ENCODE assay signal across 15 cellular contexts in the genomic region with DNA sequence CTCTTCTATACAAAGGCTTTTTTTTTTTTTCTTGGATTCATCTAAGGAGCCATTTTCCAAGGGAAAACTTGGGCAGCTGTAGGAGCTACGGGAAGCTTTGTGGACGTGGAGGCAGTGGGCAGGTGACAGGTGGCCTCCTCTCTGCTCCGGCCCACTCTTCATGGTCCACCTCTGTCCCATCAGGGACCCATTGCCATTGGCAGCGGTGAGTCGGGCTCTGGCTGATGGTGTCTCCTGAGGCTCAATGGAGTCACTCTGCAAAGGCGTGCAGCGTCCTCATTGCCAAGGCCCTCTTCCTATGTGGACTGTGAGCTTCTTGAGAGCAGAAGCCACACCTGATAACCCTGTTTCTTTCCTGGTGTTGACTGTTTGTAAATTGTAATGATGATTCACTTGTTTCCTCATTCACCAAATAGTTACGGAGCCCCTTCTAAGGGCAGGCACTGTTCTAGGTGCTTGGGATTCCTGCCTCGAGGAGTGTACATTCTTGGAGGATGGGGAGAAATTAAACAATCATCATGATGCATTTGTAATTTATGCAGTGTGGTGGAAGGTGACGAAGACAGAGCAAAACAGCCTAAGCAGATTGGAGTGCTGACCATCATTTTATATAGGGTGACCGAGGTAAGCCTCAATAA.
A peak's percentile ranks its signal among the peaks of the same experiment; 100 is the strongest.
DNase-seq lines count a peak whose midpoint lies in the region; ATAC-seq and TF ChIP-seq lines count a peak whose summit lies in the region.
"Had no signal": no experiment of that assay in that cellular context is flagged by ENCODE, and none has a peak within 500 bp of the region (broad histone marks: within the 10 kb centered on the region; RNA-seq: fewer than 3 reads in every experiment).

No MANE protein-coding gene starts in this region.

- intact Hi-C loops in Right ventricle myocardium inferior (cut with DNase I) = no loop called here
- intact Hi-C loops in Right ventricle myocardium superior (cut with DNase I) = no loop called here
- intact Hi-C loops in sciatic nerve (cut with DNase I) = no loop called here

- ATAC-seq in Right ventricle myocardium inferior (no peak), Right ventricle myocardium superior (ENCODE audit: poor library complexity) (no peak), sciatic nerve (no peak), GM19463 (IDR thresholded peaks at IDR 0.05; ENCODE audit: unreplicated experiment) (no peak)
- ATAC-seq: GM23338 had no signal

- no peak for TF ChIP-seq CTCF in fibroblast of mammary gland (conservative IDR thresholded peaks at IDR 0.05; ENCODE audit: control insufficient read depth, insufficient read depth, low read depth, low read length)

- DNase-seq in Right ventricle myocardium inferior (ENCODE audit: missing footprints) (peak; percentile 44), Right ventricle myocardium superior (no peak), fibroblast of mammary gland (ENCODE audit: low read depth) (peak; percentile 39), mesenteric fat pad (ENCODE audit: low spot score) (peak; percentile 49), sciatic nerve (ENCODE audit: low spot score) (peak; percentile 36), activated T-cell treated with anti-CD3 and anti-CD28 coated beads for 4 hours (no peak), T-helper 2 cell (no peak)
- DNase-seq: ACHN; CD4-positive, CD25-positive, alpha-beta regulatory T cell; DMS53; GF-D8; H7 had no signal

- H3K4me3 ChIP-seq in fibroblast of mammary gland (ENCODE audit: control insufficient read depth, low read depth, low read length) = no peak overlapping the region
- H3K4me3 ChIP-seq: BLaER1 treated with 17β-estradiol and CSF1 and Interleukin-3, amounts not matched to agents 10 nM and 100 nM; GM23338 had no signal

Comparison
In these comparisons a context has a peak if more than half of its experiments do, and no peak if none do; other contexts are left out.
1. DNase-seq: peak in Right ventricle myocardium inferior (single experiment), fibroblast of mammary gland (single experiment), mesenteric fat pad (single experiment) and sciatic nerve (single experiment); none in Right ventricle myocardium superior (single experiment), activated T-cell treated with anti-CD3 and anti-CD28 coated beads for 4 hours (single experiment) and T-helper 2 cell (0 of 5).